Comparison of ENCODE assay signal across 11 cellular contexts in genomic region chr5:171024084-171024483, GRCh38.
"Had no signal": no experiment of that assay in that cellular context is flagged by ENCODE, and none has a peak within 500 bp of the region (broad histone marks: within the 10 kb centered on the region; RNA-seq: fewer than 3 reads in every experiment).

No MANE protein-coding gene starts in this region.

- H3K9ac ChIP-seq: GM23248 had no signal

- H3K4me2 ChIP-seq: GM23338 had no signal

- ATAC-seq: GM23338, HCT116 had no signal

- H3K27ac ChIP-seq: GM23248 had no signal

- DNase-seq: GOT3, H7, H9, HCEC 1CT, HFFc6 had no signal

- H3K4me1 ChIP-seq: HAP-1 had no signal

- H3K9me3 ChIP-seq: HAP-1 had no signal

- H3K4me3 ChIP-seq: GM23248, GM23338, HAP-1 had no signal

- FAIRE-seq: H1, H54 had no signal

- H3K36me3 ChIP-seq: HAP-1 had no signal

- H2AFZ ChIP-seq: GM23248, GM23338 had no signal
